ENCODE assay signal across 8 cellular contexts in genomic region chr10:93916257-93917063, GRCh38. TPM values are rescaled to one million over a fixed set of nuclear protein-coding genes. Genes with fewer than 3 reads are reported as not detected.
DNase-seq lines count a peak whose midpoint lies in the region; ATAC-seq and TF ChIP-seq lines count a peak whose summit lies in the region.

No MANE protein-coding gene starts in this region.

- in situ Hi-C loops in Panc1 (cut with HindIII; ENCODE audit: low pct_unique_long_range_greater_than_20kb, low sequenced_read_pairs): no loop called here

- H3K27me3 ChIP-seq in Panc1 (ENCODE audit: control insufficient read depth, insufficient read depth, low read length): no peaks in the 10 kb centered on the region

- no peak overlapping the region for H3K4me3 ChIP-seq in Panc1 (ENCODE audit: low read depth in 2 of 2, low read length in 2 of 2)
- no peak overlapping the region for H3K4me3 ChIP-seq in foreskin fibroblast (ENCODE audit: low read depth in 1 of 2, low read length in 2 of 2)

- TF ChIP-seq CTCF in GM20000 (IDR thresholded peaks at IDR 0.05; ENCODE audit: extremely low read depth, missing control alignments): peak; percentile 15
- TF ChIP-seq CTCF in Panc1 (IDR thresholded peaks at IDR 0.05): peak; percentile 76
- TF ChIP-seq CTCF in foreskin fibroblast (IDR thresholded peaks at IDR 0.05; ENCODE audit: low read depth, low read length): peak; percentile 64

- H3K4me1 ChIP-seq in Panc1 (ENCODE audit: control insufficient read depth, insufficient read depth, low read length): peaks cover 18% of the 10 kb centered on the region

- DNase-seq in A172 (ENCODE audit: low spot score) (peak; percentile 49), GM20000 (ENCODE audit: low spot score) (peak; percentile 12), Panc1 (ENCODE audit: low read depth, low spot score) (no peak), foreskin fibroblast (peak; percentile 9 to 54), renal cortical epithelial cell (ENCODE audit: low read depth) (peak; percentile 68), substantia nigra (lab: John Stamatoyannopoulos, UW) (no peak), T-helper 2 cell (no peak)

- ATAC-seq in Panc1 (peak; percentile 85), GM19324 (IDR thresholded peaks at IDR 0.05; ENCODE audit: low FRiP score, unreplicated experiment) (no peak)

- CTCF ChIA-PET in Panc1 (lab: Charles Lee): interaction anchor here (0.6 to 2.7 kb wide), 20 partner anchors 9 to 409 kb away, joined by 3 to 23 read pairs (median 3); no protein-coding TSS in a partner anchor

- no peaks in the 10 kb centered on the region for H3K36me3 ChIP-seq in Panc1 (ENCODE audit: control insufficient read depth, insufficient read depth, low read length)

- intact Hi-C loops in Panc1 (cut with micrococcal nuclease; ENCODE audit: unreplicated experiment): loop anchor here (2.0 kb wide), 2 partner anchors 76 to 404 kb away; partner anchors contain the start of gene PLCE1

- POLR2A ChIA-PET in Panc1 (lab: Charles Lee): interaction anchor here (0.6 to 0.8 kb wide), 2 partner anchors 300 to 403 kb away, joined by 3 to 10 read pairs; no protein-coding TSS in a partner anchor

- H3K27ac ChIP-seq in Panc1 (ENCODE audit: low read length) (no peak overlapping the region), substantia nigra (ENCODE audit: low read depth, low read length, poor library complexity, severe bottlenecking) (no peak overlapping the region)

- no TSS peak for BruUV-seq in Panc1 (replicated peaks; lab: Mats Ljungman, UMichigan)

- no peaks in the 10 kb centered on the region for H3K9me3 ChIP-seq in Panc1 (ENCODE audit: control insufficient read depth, insufficient read depth, low read depth, low read length)

RNA-seq across cellular contexts. Expression of gene SLC35G1, which starts 22.7 kb away (rescaled TPM):
- 5.3 and 6.0 TPM in 2 replicates for total RNA-seq in A172 (2014; rRNA removed; shearing (Covaris generic))
- 13.6 TPM for total RNA-seq in Panc1 (2021; ENCODE audit: unreplicated experiment)
- polyA plus RNA-seq in Panc1 (2012; ENCODE audit: insufficient read length): 7.9 TPM
- total RNA-seq in renal cortical epithelial cell: 10.3 and 11.1 TPM in 2 replicates

Comparison
In these comparisons a context has a peak if more than half of its experiments do, and no peak if none do; other contexts are left out.
1. DNase-seq: peak in A172 (single experiment), GM20000 (single experiment), foreskin fibroblast (2 of 2) and renal cortical epithelial cell (single experiment); none in Panc1 (single experiment), substantia nigra (0 of 49) and T-helper 2 cell (0 of 5).
2. CTCF ChIP-seq: peak in every context shown above with its lines; median percentile 76 in Panc1; 64 in foreskin fibroblast; 15 in GM20000.